Comparison of ENCODE assay signal across 7 cellular contexts in the genomic region with DNA sequence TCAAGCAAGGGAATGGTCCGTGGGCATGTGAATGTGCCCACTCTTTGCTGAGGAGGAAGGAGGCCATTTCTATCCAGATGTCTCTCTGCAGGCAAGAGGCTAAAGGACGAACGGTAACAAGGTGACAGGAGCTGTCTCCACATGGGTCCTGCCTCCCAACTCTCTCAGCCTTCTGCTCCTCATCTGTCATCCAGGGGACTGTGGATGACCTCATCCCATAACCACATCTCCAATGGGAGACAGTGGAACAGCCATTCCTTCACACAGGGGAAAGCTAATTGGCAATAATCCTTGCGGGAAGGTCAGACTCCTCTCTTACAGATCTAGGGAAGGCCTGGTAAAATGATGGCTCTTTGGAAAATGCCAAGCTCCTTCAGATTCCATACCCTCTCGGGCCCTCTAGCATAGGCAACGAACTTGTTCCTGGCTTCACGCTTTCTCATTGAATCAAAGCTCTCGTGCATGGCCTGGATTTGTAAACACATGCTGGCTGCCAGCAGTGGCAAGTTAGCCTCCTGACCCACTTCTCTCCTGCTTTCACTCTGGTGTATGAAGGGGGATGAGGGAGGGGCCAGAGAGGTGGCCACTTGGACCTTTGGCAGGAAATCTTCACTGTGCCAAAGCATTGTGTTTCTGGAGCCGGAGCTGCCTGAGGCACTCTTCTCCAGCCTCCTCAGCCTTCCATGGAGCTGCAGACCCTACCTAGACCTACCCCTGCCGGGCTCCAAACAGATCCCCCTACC.
DNase-seq lines count a peak whose midpoint lies in the region; ATAC-seq and TF ChIP-seq lines count a peak whose summit lies in the region.
"Not testable (repeated sequence)": the region's sequence is repeated elsewhere in the genome, so short reads cannot be mapped to it uniquely, and the experiment has no call there.

No MANE protein-coding gene starts in this region.

- 32 to 41% methylated on average over 4 of the region's 10 CpGs for WGBS in heart right ventricle, 2 donors
- 22% methylated on average over 4 of the region's 10 CpGs for WGBS in right cardiac atrium

- DNase-seq in Right ventricle myocardium inferior (ENCODE audit: missing footprints); heart right ventricle; right cardiac atrium; left lung; lower lobe of right lung; sciatic nerve (ENCODE audit: low spot score): not testable (repeated sequence)

- H3K9me3 ChIP-seq in heart right ventricle; right cardiac atrium (ENCODE audit: control insufficient read depth, low read length); left lung; lower lobe of right lung: not testable (repeated sequence)

- not testable (repeated sequence) for H3K27me3 ChIP-seq in heart right ventricle; right cardiac atrium (ENCODE audit: control insufficient read depth, insufficient read depth); left lung; lower lobe of right lung (ENCODE audit: low read depth)

- not testable (repeated sequence) for H3K4me1 ChIP-seq in heart right ventricle; right cardiac atrium (ENCODE audit: control insufficient read depth, insufficient read depth, low read length); left lung; lower lobe of right lung

- not testable (repeated sequence) for H3K36me3 ChIP-seq in heart right ventricle, left lung, lower lobe of right lung

- intact Hi-C loops in Right ventricle myocardium inferior (cut with DNase I); heart right ventricle (cut with DNase I); right cardiac atrium (cut with DNase I); left lung (cut with DNase I); lower lobe of right lung (cut with DNase I); sciatic nerve (cut with DNase I): not testable (repeated sequence)

- H3K4me3 ChIP-seq in heart right ventricle; right cardiac atrium (ENCODE audit: low read length); left lung; lower lobe of right lung: not testable (repeated sequence)

- TF ChIP-seq CTCF in heart right ventricle (IDR thresholded peaks at IDR 0.05); left lung (IDR thresholded peaks at IDR 0.05); lower lobe of right lung (IDR thresholded peaks at IDR 0.05): not testable (repeated sequence)

- H3K27ac ChIP-seq in heart right ventricle; right cardiac atrium (ENCODE audit: low read length); left lung; lower lobe of right lung: not testable (repeated sequence)

- ATAC-seq in SK-N-SH treated with all-trans-retinoic acid at 6 μM for 48 hours (peak; percentile 28), Right ventricle myocardium inferior (peak; percentile 57), heart right ventricle (peak; percentile 19 to 74 (median 50)), right cardiac atrium (peak; percentile 16 to 68), left lung (peak; percentile 58), lower lobe of right lung (peak; percentile 34 to 54), sciatic nerve (peak; percentile 52)
